8 cellular contexts compared by ENCODE assay signal in genomic region chr3:197501496-197501878, GRCh38. TPM values are rescaled to one million over a fixed set of nuclear protein-coding genes. Genes with fewer than 3 reads are reported as not detected.
DNase-seq lines count a peak whose midpoint lies in the region; ATAC-seq, FAIRE-seq and TF ChIP-seq lines count a peak whose summit lies in the region.

No MANE protein-coding gene starts in this region.

- no peaks in the 10 kb centered on the region for H3K79me2 ChIP-seq in keratinocyte (ENCODE audit: control insufficient read depth, insufficient read depth, low read length)

- no peaks in the 10 kb centered on the region for H3K9me3 ChIP-seq in keratinocyte (ENCODE audit: control insufficient read depth, low read depth, low read length)

- H3K4me3 Mint-ChIP-seq in activated CD4-positive, alpha-beta T cell treated with anti-CD3 and anti-CD28 coated beads, Interleukin-2, amount 10 ng/mL, durations not matched to agents 24 days and 14 days, result no peak overlapping the region

- no peaks in the 10 kb centered on the region for H3K9me1 ChIP-seq in keratinocyte (ENCODE audit: control insufficient read depth, extremely low read depth, insufficient read depth, low read length)

- no peaks in the 10 kb centered on the region for H3K36me3 ChIP-seq in keratinocyte (ENCODE audit: control insufficient read depth in 2 of 2, extremely low read depth in 1 of 2, insufficient read depth in 2 of 2, low read length in 2 of 2)

- peaks cover 44% of the 10 kb centered on the region for H3K4me1 ChIP-seq in keratinocyte (ENCODE audit: control insufficient read depth, extremely low read depth, insufficient read depth, low read length)

- H3K4me1 Mint-ChIP-seq in activated CD4-positive, alpha-beta T cell treated with anti-CD3 and anti-CD28 coated beads, Interleukin-2, amount 10 ng/mL, durations not matched to agents 24 days and 14 days, result no peaks in the 10 kb centered on the region

- peak overlapping the region; percentile 3 for H3K9ac ChIP-seq in keratinocyte (ENCODE audit: control insufficient read depth, extremely low read depth, insufficient read depth, low read length)

- H2AFZ ChIP-seq in keratinocyte (ENCODE audit: control insufficient read depth, low read length), result peak overlapping the region; percentile 31

- peak overlapping the region; percentile 79 for H3K27ac ChIP-seq in keratinocyte (ENCODE audit: control insufficient read depth, insufficient read depth, low read length)

- dilution Hi-C loops in keratinocyte (cut with MboI; ENCODE audit: extremely low pct_ligation_motif_present, low sequenced_read_pairs), result no loop called here

- DNase-seq in EL (peak; percentile 45), OCI-M1 (lab: John Stamatoyannopoulos, UW) (peak; percentile 63), keratinocyte (ENCODE audit: low read depth, low spot score) (no peak), COLO829 (ENCODE audit: low spot score) (no peak), HuH-7.5 (ENCODE audit: low spot score) (no peak)
- no peak for DNase-seq in activated CD4-positive, alpha-beta T cell treated with anti-CD3 and anti-CD28 coated beads, Interleukin-2, amount 10 ng/mL, durations not matched to agents 24 days and 14 days

- H3K36me3 Mint-ChIP-seq in activated CD4-positive, alpha-beta T cell treated with anti-CD3 and anti-CD28 coated beads, Interleukin-2, amount 10 ng/mL, durations not matched to agents 24 days and 14 days (ENCODE audit: low read depth), result no peaks in the 10 kb centered on the region

- no peaks in the 10 kb centered on the region for H3K27me3 Mint-ChIP-seq in activated CD4-positive, alpha-beta T cell treated with anti-CD3 and anti-CD28 coated beads, Interleukin-2, amount 10 ng/mL, durations not matched to agents 24 days and 14 days

- no peak overlapping the region for H3K4me3 ChIP-seq in keratinocyte (ENCODE audit: control insufficient read depth in 2 of 3, extremely low read depth in 1 of 3, insufficient read depth in 2 of 3, low read depth in 1 of 3, low read length in 3 of 3)

- no peaks in the 10 kb centered on the region for H3K27me3 ChIP-seq in keratinocyte (ENCODE audit: control insufficient read depth, extremely low read depth, insufficient read depth, low read length)

- no peaks in the 10 kb centered on the region for H4K20me1 ChIP-seq in keratinocyte (ENCODE audit: control insufficient read depth, extremely low read depth, insufficient read depth, low read length)

- no peak overlapping the region for H3K27ac Mint-ChIP-seq in activated CD4-positive, alpha-beta T cell treated with anti-CD3 and anti-CD28 coated beads, Interleukin-2, amount 10 ng/mL, durations not matched to agents 24 days and 14 days

- no peak for TF ChIP-seq CTCF in keratinocyte (optimal IDR thresholded peaks at IDR 0.05 in 1 of 3, IDR thresholded peaks at IDR 0.05 in 1 of 3, conservative IDR thresholded peaks at IDR 0.05 in 1 of 3; ENCODE audit: extremely low read depth in 1 of 3, insufficient read depth in 2 of 3, low read length in 3 of 3)

- intact Hi-C loops in activated CD4-positive, alpha-beta T cell treated with anti-CD3 and anti-CD28 coated beads, Interleukin-2, amount 10 ng/mL, durations not matched to agents 24 days and 14 days (cut with micrococcal nuclease), result no loop called here

- peak; percentile 94 for FAIRE-seq in keratinocyte (lab: Jason Lieb, UNC)

- no peaks in the 10 kb centered on the region for H3K9me3 Mint-ChIP-seq in activated CD4-positive, alpha-beta T cell treated with anti-CD3 and anti-CD28 coated beads, Interleukin-2, amount 10 ng/mL, durations not matched to agents 24 days and 14 days

- H3K4me2 ChIP-seq in keratinocyte (ENCODE audit: control insufficient read depth, extremely low read depth, insufficient read depth, low read depth, low read length), result peak overlapping the region; percentile 34

- peak; percentile 15 for ATAC-seq in HG02610 (IDR thresholded peaks at IDR 0.05; ENCODE audit: unreplicated experiment)
- no peak for ATAC-seq in HG03439 (IDR thresholded peaks at IDR 0.05; ENCODE audit: unreplicated experiment)

RNA-seq across cellular contexts. Expression of gene BDH1, which starts 54.3 kb away (rescaled TPM):
- polyA plus RNA-seq in keratinocyte, result 29.2 to 30.8 TPM (median 30.2 TPM) in 3 replicates
- polyA plus RNA-seq in keratinocyte (2011; ENCODE audit: low read depth), result 24.5 TPM
- 13.0 and 20.3 TPM in 2 replicates for polyA plus RNA-seq in keratinocyte (2011; cell fraction: cytosol; rRNA removed)
- polyA plus RNA-seq in keratinocyte (2011; cell fraction: nucleus; rRNA removed), result 32.9 and 38.4 TPM in 2 replicates
- polyA plus RNA-seq in keratinocyte (2012; ENCODE audit: low replicate concordance), result 24.6 and 37.7 TPM in 2 replicates
- polyA minus RNA-seq in keratinocyte, result 18.2 to 27.2 TPM (median 19.1 TPM) in 3 replicates
- polyA minus RNA-seq in keratinocyte (2011; cell fraction: cytosol; rRNA and poly(A)+ RNA removed), result 10.2 TPM
- polyA minus RNA-seq in keratinocyte (2011; cell fraction: nucleus; rRNA and poly(A)+ RNA removed), result 10.9 and 17.8 TPM in 2 replicates
- total RNA-seq in activated CD4-positive, alpha-beta T cell treated with anti-CD3 and anti-CD28 coated beads, Interleukin-2, amount 10 ng/mL, durations not matched to agents 24 days and 14 days, result 124 and 133 TPM in 2 replicates

Comparison
In these comparisons a context has a peak if more than half of its experiments do, and no peak if none do; other contexts are left out.
1. DNase-seq: peak in EL (single experiment) and OCI-M1 (single experiment); none in keratinocyte (single experiment), activated CD4-positive, alpha-beta T cell treated with anti-CD3 and anti-CD28 coated beads, Interleukin-2, amount 10 ng/mL, durations not matched to agents 24 days and 14 days (single experiment), COLO829 (single experiment) and HuH-7.5 (single experiment).